ENCODE assay signal across 29 cellular contexts in genomic region chr16:90011908-90012501, GRCh38. TPM values are rescaled to one million over a fixed set of nuclear protein-coding genes. Genes with fewer than 3 reads are reported as not detected.
"Had no signal": no experiment of that assay in that cellular context is flagged by ENCODE, and none has a peak within 500 bp of the region (broad histone marks: within the 10 kb centered on the region; RNA-seq: fewer than 3 reads in every experiment).

No MANE protein-coding gene starts in this region.

- H3K27ac ChIP-seq: colonic mucosa, epithelial cell of prostate, left lung, lower lobe of right lung, neutrophil, pancreas, prostate gland, spleen, suprapubic skin, tibial artery, upper lobe of right lung, WERI-Rb-1 had no signal

- H3K9me3 ChIP-seq: colonic mucosa, left lung, lower lobe of right lung, neutrophil, pancreas, prostate gland, spleen, suprapubic skin, tibial artery, upper lobe of right lung had no signal

- H3K27me3 ChIP-seq: colonic mucosa, pancreas, suprapubic skin, upper lobe of right lung had no signal

- ATAC-seq: activated CD4-positive, CD25-positive, alpha-beta regulatory T cell treated with anti-CD3 and anti-CD28 coated beads, Interleukin-2, amount 50 U/mL, for 24 hours; left lung; lower lobe of right lung; T-helper 17 cell; upper lobe of right lung had no signal

- H3K4me3 ChIP-seq: colonic mucosa, left lung, lower lobe of right lung, pancreas, prostate gland, spleen, suprapubic skin, tibial artery, upper lobe of right lung had no signal

- H3K27ac Mint-ChIP-seq: activated CD4-positive, alpha-beta memory T cell treated with anti-CD3 and anti-CD28 coated beads for 36 hours; activated CD4-positive, alpha-beta T cell treated with anti-CD3 and anti-CD28 coated beads, Interleukin-2, amount 10 ng/mL, durations not matched to agents 24 days and 14 days; activated naive CD4-positive, alpha-beta T cell treated with anti-CD3 and anti-CD28 coated beads for 36 hours; activated T-helper 1 cell treated with anti-CD3 and anti-CD28 coated beads, Interleukin-12 subunit alpha, Interleukin-12 subunit beta, Interleukin-2, Interleukin-4 antibody, amounts not matched to agents 30 ng/mL and 10 ng/mL and 1 ng/mL, durations not matched to agents 14 hours and 24 hours and 36 hours; nephron; T-helper 17 cell had no signal

- H3K27me3 Mint-ChIP-seq: T-helper 17 cell had no signal

- H3K36me3 ChIP-seq: colonic mucosa, left lung, lower lobe of right lung, neutrophil, pancreas, prostate gland, spleen, suprapubic skin, tibial artery, upper lobe of right lung, WERI-Rb-1 had no signal

- DNase-seq: activated CD4-positive, alpha-beta memory T cell treated with anti-CD3 and anti-CD28 coated beads for 36 hours; activated CD4-positive, alpha-beta T cell treated with anti-CD3 and anti-CD28 coated beads, Interleukin-2, amount 10 ng/mL, durations not matched to agents 24 days and 14 days; activated CD8-positive, alpha-beta memory T cell treated with anti-CD3 and anti-CD28 coated beads, Interleukin-2, amount 50 U/mL, for 4 hours; activated effector memory CD4-positive, alpha-beta T cell treated with anti-CD3 and anti-CD28 coated beads, Interleukin-2, amount 50 U/mL, for 16 hours; activated naive CD4-positive, alpha-beta T cell treated with anti-CD3 and anti-CD28 coated beads for 36 hours; activated T-cell treated with anti-CD3 and anti-CD28 coated beads, Interleukin-2, amount 50 U/mL, for 1 hour; amniotic stem cell; colonic mucosa; effector CD8-positive, alpha-beta T cell; glutamatergic neuron; left lung; lower lobe of right lung; mesendoderm; spleen; stimulated activated naive CD4-positive, alpha-beta T cell; SW 1271; T-helper 17 cell; T1000; tibial artery; upper lobe of right lung; WERI-Rb-1 had no signal

- H3K36me3 Mint-ChIP-seq: activated CD4-positive, alpha-beta memory T cell treated with anti-CD3 and anti-CD28 coated beads for 36 hours had no signal

- H3K9me3 Mint-ChIP-seq: activated CD4-positive, alpha-beta memory T cell treated with anti-CD3 and anti-CD28 coated beads for 36 hours; activated CD4-positive, alpha-beta T cell treated with anti-CD3 and anti-CD28 coated beads, Interleukin-2, amount 10 ng/mL, durations not matched to agents 24 days and 14 days; activated naive CD4-positive, alpha-beta T cell treated with anti-CD3 and anti-CD28 coated beads for 36 hours; activated T-helper 1 cell treated with anti-CD3 and anti-CD28 coated beads, Interleukin-12 subunit alpha, Interleukin-12 subunit beta, Interleukin-2, Interleukin-4 antibody, amounts not matched to agents 30 ng/mL and 10 ng/mL and 1 ng/mL, durations not matched to agents 14 hours and 24 hours and 36 hours; nephron had no signal

- H3K4me1 ChIP-seq: colonic mucosa, lower lobe of right lung, pancreas, prostate gland, suprapubic skin, tibial artery, upper lobe of right lung had no signal

- H3K4me3 Mint-ChIP-seq: activated CD4-positive, alpha-beta memory T cell treated with anti-CD3 and anti-CD28 coated beads for 36 hours; activated CD4-positive, alpha-beta T cell treated with anti-CD3 and anti-CD28 coated beads, Interleukin-2, amount 10 ng/mL, durations not matched to agents 24 days and 14 days; activated naive CD4-positive, alpha-beta T cell treated with anti-CD3 and anti-CD28 coated beads for 36 hours; activated T-helper 1 cell treated with anti-CD3 and anti-CD28 coated beads, Interleukin-12 subunit alpha, Interleukin-12 subunit beta, Interleukin-2, Interleukin-4 antibody, amounts not matched to agents 30 ng/mL and 10 ng/mL and 1 ng/mL, durations not matched to agents 14 hours and 24 hours and 36 hours; nephron; T-helper 17 cell had no signal

RNA-seq across cellular contexts. Expression of gene DBNDD1, which starts 7.3 kb away (rescaled TPM):
- total RNA-seq: activated CD4-positive, alpha-beta T cell treated with anti-CD3 and anti-CD28 coated beads, Interleukin-2, amount 10 ng/mL, durations not matched to agents 24 days and 14 days had no signal
